In genomic region chr6:75612434-75612833, GRCh38 we compare ENCODE assay signal across 12 cellular contexts. TPM values are rescaled to one million over a fixed set of nuclear protein-coding genes. Genes with fewer than 3 reads are reported as not detected.
DNase-seq lines count a peak whose midpoint lies in the region; ATAC-seq, FAIRE-seq and TF ChIP-seq lines count a peak whose summit lies in the region.
"Had no signal": no experiment of that assay in that cellular context is flagged by ENCODE, and none has a peak within 500 bp of the region (broad histone marks: within the 10 kb centered on the region; RNA-seq: fewer than 3 reads in every experiment).

No MANE protein-coding gene starts in this region.

- H3K27ac ChIP-seq in GM23248, result peak overlapping the region; percentile 35
- H3K27ac ChIP-seq in upper lobe of right lung, result no peak overlapping the region

- H3K9me3 Mint-ChIP-seq in CD14-positive monocyte, result no peaks in the 10 kb centered on the region
- H3K9me3 Mint-ChIP-seq in activated T-helper 1 cell treated with anti-CD3 and anti-CD28 coated beads, Interleukin-12 subunit alpha, Interleukin-12 subunit beta, Interleukin-2, Interleukin-4 antibody, amounts not matched to agents 30 ng/mL and 10 ng/mL and 1 ng/mL, durations not matched to agents 14 hours and 24 hours and 36 hours, result no peaks in the 10 kb centered on the region
- H3K9me3 Mint-ChIP-seq in naive thymus-derived CD8-positive, alpha-beta T cell, result no peaks in the 10 kb centered on the region

- peaks cover 92% of the 10 kb centered on the region for H3K4me1 Mint-ChIP-seq in CD14-positive monocyte
- peaks cover 68% of the 10 kb centered on the region for H3K4me1 Mint-ChIP-seq in activated T-helper 1 cell treated with anti-CD3 and anti-CD28 coated beads, Interleukin-12 subunit alpha, Interleukin-12 subunit beta, Interleukin-2, Interleukin-4 antibody, amounts not matched to agents 30 ng/mL and 10 ng/mL and 1 ng/mL, durations not matched to agents 14 hours and 24 hours and 36 hours (ENCODE audit: low read depth)
- peaks cover 29 to 94% (median 89%) of the 10 kb centered on the region in 4 donors for H3K4me1 Mint-ChIP-seq in naive thymus-derived CD8-positive, alpha-beta T cell

- peak overlapping the region; percentile 54 to 83 (median 72) for H3K27ac Mint-ChIP-seq in CD14-positive monocyte
- H3K27ac Mint-ChIP-seq in activated T-helper 1 cell treated with anti-CD3 and anti-CD28 coated beads, Interleukin-12 subunit alpha, Interleukin-12 subunit beta, Interleukin-2, Interleukin-4 antibody, amounts not matched to agents 30 ng/mL and 10 ng/mL and 1 ng/mL, durations not matched to agents 14 hours and 24 hours and 36 hours, result peak overlapping the region; percentile 79
- H3K27ac Mint-ChIP-seq in naive thymus-derived CD8-positive, alpha-beta T cell, result peak overlapping the region; percentile 9 to 88 (median 60)

- H3K9ac ChIP-seq in GM23248, result no peak overlapping the region

- FAIRE-seq in HTR-8/SVneo (lab: Jason Lieb, UNC), result no peak
- FAIRE-seq: H54, RCC 7860 had no signal

- H3K27me3 ChIP-seq in GM23248 (replicated peaks; ENCODE audit: insufficient read depth) (no peaks in the 10 kb centered on the region), upper lobe of right lung (no peaks in the 10 kb centered on the region)

- H4K20me1 ChIP-seq in GM23248 (ENCODE audit: insufficient read depth), result peaks cover 53% of the 10 kb centered on the region

- H3K4me3 ChIP-seq in GM23248, result no peak overlapping the region
- no peak overlapping the region for H3K4me3 ChIP-seq in upper lobe of right lung

- no peaks in the 10 kb centered on the region for H3K36me3 Mint-ChIP-seq in CD14-positive monocyte
- peaks cover 18% of the 10 kb centered on the region for H3K36me3 Mint-ChIP-seq in activated T-helper 1 cell treated with anti-CD3 and anti-CD28 coated beads, Interleukin-12 subunit alpha, Interleukin-12 subunit beta, Interleukin-2, Interleukin-4 antibody, amounts not matched to agents 30 ng/mL and 10 ng/mL and 1 ng/mL, durations not matched to agents 14 hours and 24 hours and 36 hours (ENCODE audit: low read depth)
- H3K36me3 Mint-ChIP-seq in naive thymus-derived CD8-positive, alpha-beta T cell, result peaks cover under 1 to 12% (median 1%) of the 10 kb centered on the region in 3 donors

- WGBS in GM23248 (ENCODE audit: low coverage in 1 of 2, low lambda C conversion rate in 2 of 2, missing lambda C conversion rate in 2 of 2), 2 experiments, result 91 to 97% methylated on average over 3 of the region's 3 CpGs

- no peak overlapping the region for H3K4me2 ChIP-seq in GM23248 (ENCODE audit: unreplicated experiment)

- POLR2A ChIA-PET in naive thymus-derived CD8-positive, alpha-beta T cell (lab: Charles Lee), result interaction anchor here (2.0 kb wide), 1 partner anchor 11 kb away, joined by 10 read pairs; the partner anchor contains the start of gene SENP6

- H3K27me3 Mint-ChIP-seq in CD14-positive monocyte (ENCODE audit: low read depth in 3 of 3), result peaks cover 0 to 4% (median 2%) of the 10 kb centered on the region in 3 donors
- H3K27me3 Mint-ChIP-seq in activated T-helper 1 cell treated with anti-CD3 and anti-CD28 coated beads, Interleukin-12 subunit alpha, Interleukin-12 subunit beta, Interleukin-2, Interleukin-4 antibody, amounts not matched to agents 30 ng/mL and 10 ng/mL and 1 ng/mL, durations not matched to agents 14 hours and 24 hours and 36 hours (ENCODE audit: insufficient read depth), result no peaks in the 10 kb centered on the region
- H3K27me3 Mint-ChIP-seq in naive thymus-derived CD8-positive, alpha-beta T cell, result no peaks in the 10 kb centered on the region

- DNase-seq in CD14-positive monocyte (ENCODE audit: low spot score) (no peak), GM23248 (no peak), NCI-H446 (lab: John Stamatoyannopoulos, UW) (no peak), hepatic stellate cell (ENCODE audit: low spot score) (no peak), HTR-8/SVneo (ENCODE audit: insufficient read length, low spot score) (no peak), upper lobe of right lung (no peak)
- DNase-seq in activated T-helper 1 cell treated with anti-CD3 and anti-CD28 coated beads, Interleukin-12 subunit alpha, Interleukin-12 subunit beta, Interleukin-2, Interleukin-4 antibody, amounts not matched to agents 30 ng/mL and 10 ng/mL and 1 ng/mL, durations not matched to agents 14 hours and 24 hours and 36 hours (ENCODE audit: low spot score), result no peak
- DNase-seq in naive thymus-derived CD8-positive, alpha-beta T cell, result no peak
- DNase-seq: left ventricle myocardium superior, NCI-H1436 treated with DMSO at 0.1 percent for 48 hours had no signal

- in situ Hi-C loops in GM23248 (cut with MboI), result no loop called here

- no peaks in the 10 kb centered on the region for H3K36me3 ChIP-seq in GM23248 (ENCODE audit: low read depth)
- no peaks in the 10 kb centered on the region for H3K36me3 ChIP-seq in upper lobe of right lung

- H3K9me3 ChIP-seq in GM23248 (ENCODE audit: low read depth), result no peaks in the 10 kb centered on the region
- no peaks in the 10 kb centered on the region for H3K9me3 ChIP-seq in upper lobe of right lung

- no peak overlapping the region for H2AFZ ChIP-seq in GM23248

- H3K4me1 ChIP-seq in GM23248 (ENCODE audit: insufficient read depth) (peaks cover 51% of the 10 kb centered on the region), upper lobe of right lung (peaks cover 77% of the 10 kb centered on the region)

- peaks cover 38% of the 10 kb centered on the region for H3F3A ChIP-seq in GM23248 (ENCODE audit: insufficient read depth)

- H3K79me2 ChIP-seq in GM23248 (ENCODE audit: insufficient read depth), result peaks cover 100% of the 10 kb centered on the region

- peak overlapping the region; percentile 44 to 52 for H3K4me3 Mint-ChIP-seq in CD14-positive monocyte
- peak overlapping the region; percentile 17 for H3K4me3 Mint-ChIP-seq in activated T-helper 1 cell treated with anti-CD3 and anti-CD28 coated beads, Interleukin-12 subunit alpha, Interleukin-12 subunit beta, Interleukin-2, Interleukin-4 antibody, amounts not matched to agents 30 ng/mL and 10 ng/mL and 1 ng/mL, durations not matched to agents 14 hours and 24 hours and 36 hours
- peak overlapping the region in 9 of 10 donors; percentile 30 to 73 (median 63) for H3K4me3 Mint-ChIP-seq in naive thymus-derived CD8-positive, alpha-beta T cell

- no peak for ATAC-seq in naive thymus-derived CD8-positive, alpha-beta T cell
- no peak for ATAC-seq in upper lobe of right lung

- intact Hi-C loops in CD14-positive monocyte (cut with micrococcal nuclease) (no loop called here), upper lobe of right lung (cut with DNase I) (no loop called here)
- intact Hi-C loops in activated T-helper 1 cell treated with anti-CD3 and anti-CD28 coated beads, Interleukin-12 subunit alpha, Interleukin-12 subunit beta, Interleukin-2, Interleukin-4 antibody, amounts not matched to agents 30 ng/mL and 10 ng/mL and 1 ng/mL, durations not matched to agents 14 hours and 24 hours and 36 hours (cut with micrococcal nuclease), result loop anchor here (1.0 to 5.0 kb wide), 4 partner anchors 9 to 220 kb away; no protein-coding TSS in a partner anchor

- no peaks in the 10 kb centered on the region for H3K9me2 ChIP-seq in GM23248 (ENCODE audit: insufficient read depth)

- no peak for TF ChIP-seq CTCF in CD14-positive monocyte (IDR thresholded peaks at IDR 0.05)
- no peak for TF ChIP-seq CTCF in upper lobe of right lung (IDR thresholded peaks at IDR 0.05)

RNA-seq across cellular contexts. Expression of gene SENP6, which starts 10.8 kb away (rescaled TPM):
- polyA plus RNA-seq in CD14-positive monocyte (10 to 100 TPM; 22.3 to 31.9 TPM), GM23248 (2016; fragmentation: Nextera tagmentation; extraction: Ambion mirVana) (43.1 and 45.8 TPM in 2 replicates)
- total RNA-seq in GM23248 (2014; rRNA removed; shearing (Covaris generic)), result 50.8 and 67.9 TPM in 2 replicates
- total RNA-seq in activated T-helper 1 cell treated with anti-CD3 and anti-CD28 coated beads, Interleukin-12 subunit alpha, Interleukin-12 subunit beta, Interleukin-2, Interleukin-4 antibody, amounts not matched to agents 30 ng/mL and 10 ng/mL and 1 ng/mL, durations not matched to agents 14 hours and 24 hours and 36 hours, result 81.2 and 81.7 TPM in 2 replicates
- 100 to 1,000 TPM; 131 to 147 TPM for total RNA-seq in naive thymus-derived CD8-positive, alpha-beta T cell
- polyA plus RNA-seq in naive thymus-derived CD8-positive, alpha-beta T cell, result 10 to 100 TPM; 48.4 to 67.3 (median 57.7) TPM
- 81.7 TPM for total RNA-seq in upper lobe of right lung
